8 cellular contexts compared by ENCODE assay signal in genomic region chr14:23299558-23299957, GRCh38. TPM values are rescaled to one million over a fixed set of nuclear protein-coding genes. Genes with fewer than 3 reads are reported as not detected.
DNase-seq lines count a peak whose midpoint lies in the region; ATAC-seq, FAIRE-seq and TF ChIP-seq lines count a peak whose summit lies in the region.

No MANE protein-coding gene starts in this region.

- no peaks in the 10 kb centered on the region for H3K27me3 ChIP-seq in GM12878 (replicated peaks in 1 of 2; ENCODE audit: control insufficient read depth in 2 of 2, insufficient read depth in 2 of 2, low read length in 1 of 2)
- no peaks in the 10 kb centered on the region for H3K27me3 ChIP-seq in mesenchymal stem cell (ENCODE audit: control insufficient read depth in 1 of 2, insufficient read depth in 1 of 2, low read length in 2 of 2)

- no peak for TF ChIP-seq EP300 in GM12878 (IDR thresholded peaks at IDR 0.05; ENCODE audit: borderline replicate concordance in 1 of 2, control insufficient read depth in 1 of 2, low read depth in 2 of 2, low read length in 2 of 2)

- H2BK5ac ChIP-seq in mesenchymal stem cell (ENCODE audit: low read depth, low read length, poor library complexity, severe bottlenecking) = no peak overlapping the region

- H4K8ac ChIP-seq in mesenchymal stem cell (ENCODE audit: low read length) = no peak overlapping the region

- no peak overlapping the region for H3K4ac ChIP-seq in mesenchymal stem cell (ENCODE audit: low read depth in 1 of 2, low read length in 2 of 2)

- DNase-seq in DMS53 (lab: John Stamatoyannopoulos, UW) = peak; percentile 54
- no peak for DNase-seq in DMS53 treated with DMSO at 0.1 percent for 48 hours (lab: John Stamatoyannopoulos, UW; ENCODE audit: unreplicated experiment)
- peak; percentile 58 for DNase-seq in M059J (ENCODE audit: low read depth)
- no peak for DNase-seq in GM12878 (ENCODE audit: low read depth, low spot score)
- peak; percentile 80 for DNase-seq in mesenchymal stem cell
- no peak for DNase-seq in activated gamma-delta T cell treated with Interleukin-2 at 50 U/mL for 16 hours
- no peak for DNase-seq in sciatic nerve (ENCODE audit: low spot score)

- TF ChIP-seq CTCF in GM12878 (IDR thresholded peaks at IDR 0.05 in 2 of 3, conservative IDR thresholded peaks at IDR 0.05 in 1 of 3; ENCODE audit: control insufficient read depth in 2 of 3, extremely low read depth in 1 of 3, insufficient read depth in 1 of 3, low read depth in 3 of 3, low read length in 3 of 3) = peak in 2 of 3 experiments; percentile 30 to 47; a peak in 3 of 6 replicates

- in situ Hi-C loops in GM12878 (cut with MboI) = no loop called here

- BruUV-seq in GM12878 (replicated peaks; lab: Mats Ljungman, UMichigan) = no TSS peak

- POLR2A ChIA-PET in GM12878 (lab: Charles Lee) = interaction anchor here (0.6 to 5.7 kb wide), 2 partner anchors 22 to 198 kb away, joined by 3 to 98 read pairs; partner anchors contain the start of gene PABPN1

- H3K4me3 ChIP-seq in GM12878 (no peak overlapping the region), mesenchymal stem cell (ENCODE audit: insufficient read depth in 1 of 2, low read depth in 1 of 2, low read length in 2 of 2) (peak overlapping the region in 1 of 2 experiments; percentile 100)

- H2BK120ac ChIP-seq in mesenchymal stem cell (ENCODE audit: low read depth, low read length) = no peak overlapping the region

- H3K79me1 ChIP-seq in mesenchymal stem cell (replicated peaks; ENCODE audit: low read length, poor library complexity, severe bottlenecking) = peaks cover 9% of the 10 kb centered on the region

- ATAC-seq in GM12878 (no peak), GM18858 (IDR thresholded peaks at IDR 0.05; ENCODE audit: unreplicated experiment) (no peak), sciatic nerve (no peak)

- H3K14ac ChIP-seq in mesenchymal stem cell (ENCODE audit: low read length in 2 of 2) = no peak overlapping the region

- no peaks in the 10 kb centered on the region for H4K20me1 ChIP-seq in GM12878 (ENCODE audit: control insufficient read depth, insufficient read depth)

- H2BK15ac ChIP-seq in mesenchymal stem cell (ENCODE audit: low read depth, poor library complexity, severe bottlenecking) = no peak overlapping the region

- H3K9me3 ChIP-seq in GM12878 (replicated peaks; ENCODE audit: control insufficient read depth, insufficient read depth, low read length) (no peaks in the 10 kb centered on the region), mesenchymal stem cell (ENCODE audit: control insufficient read depth, low read length) (no peaks in the 10 kb centered on the region)

- intact Hi-C loops in GM12878 (cut with micrococcal nuclease; ENCODE audit: unreplicated experiment) = no loop called here
- intact Hi-C loops in sciatic nerve (cut with DNase I) = no loop called here

- peak; percentile 59 for FAIRE-seq in GM12878 (lab: Jason Lieb, UNC)

- no peak overlapping the region for H4K91ac ChIP-seq in mesenchymal stem cell (ENCODE audit: low read length)

- TF ChIP-seq POLR2A in GM12878 (IDR thresholded peaks at IDR 0.05; ENCODE audit: low read depth, low read length) = no peak

- peak; percentile 53 for TF ChIP-seq RAD21 in GM12878 (IDR thresholded peaks at IDR 0.05; ENCODE audit: insufficient read depth, low read depth, low read length)

- no peak overlapping the region for H3K27ac ChIP-seq in GM12878 (ENCODE audit: control insufficient read depth, insufficient read depth)
- H3K27ac ChIP-seq in mesenchymal stem cell (ENCODE audit: low read length, poor library complexity, severe bottlenecking) = no peak overlapping the region

- H2AFZ ChIP-seq in GM12878 (ENCODE audit: control insufficient read depth, low read depth, low read length) (no peak overlapping the region), mesenchymal stem cell (ENCODE audit: low read depth, low read length) (no peak overlapping the region)

- peaks cover 7% of the 10 kb centered on the region for H3K79me2 ChIP-seq in GM12878 (ENCODE audit: control insufficient read depth, insufficient read depth, low read length)

- CTCF ChIA-PET in GM12878 (lab: Yijun Ruan, JAX) = interaction anchor here (0.6 to 5.8 kb wide), 10 partner anchors 16 to 260 kb away, joined by 3 to 77 read pairs (median 6); partner anchors contain the start of gene PABPN1

- H3K4me1 ChIP-seq in GM12878 (ENCODE audit: control insufficient read depth, insufficient read depth, low read length) (peaks cover 8% of the 10 kb centered on the region), mesenchymal stem cell (ENCODE audit: control insufficient read depth, insufficient read depth, low read depth, low read length) (peaks cover 13% of the 10 kb centered on the region)

- H3K9ac ChIP-seq in GM12878 (ENCODE audit: control insufficient read depth, insufficient read depth, low read length) = no peak overlapping the region
- H3K9ac ChIP-seq in mesenchymal stem cell (ENCODE audit: low read length) = peak overlapping the region; percentile 98

- no peak overlapping the region for H2BK12ac ChIP-seq in mesenchymal stem cell (ENCODE audit: low read length in 2 of 2)

- SMC1A ChIA-PET in GM12878 (lab: Charles Lee; ENCODE audit: uncharacterized antibody, unreplicated experiment) = interaction anchor here (0.7 to 7.1 kb wide), 4 partner anchors 13 to 268 kb away, joined by 3 to 34 read pairs (median 6); partner anchors contain the start of genes AP1G2 and HOMEZ

- no peak overlapping the region for H2AK5ac ChIP-seq in mesenchymal stem cell (ENCODE audit: low read length, severe bottlenecking)

- RAD21 ChIA-PET in GM12878 (lab: Charles Lee; ENCODE audit: unreplicated experiment) = interaction anchor here (0.6 to 4.0 kb wide), 5 partner anchors 14 to 256 kb away, joined by 3 to 21 read pairs (median 4); partner anchors contain the start of genes HOMEZ and PABPN1

- H3K18ac ChIP-seq in mesenchymal stem cell (ENCODE audit: low read depth in 1 of 2, low read length in 2 of 2) = no peak overlapping the region

- H3K23ac ChIP-seq in mesenchymal stem cell (ENCODE audit: low read length in 2 of 2) = no peak overlapping the region

- H3K36me3 ChIP-seq in GM12878 (ENCODE audit: control insufficient read depth in 2 of 2, insufficient read depth in 2 of 2, low read length in 1 of 2) (no peaks in the 10 kb centered on the region), mesenchymal stem cell (ENCODE audit: control insufficient read depth in 1 of 2, insufficient read depth in 2 of 2, low read depth in 1 of 2, low read length in 2 of 2) (peaks cover 6 to 8% of the 10 kb centered on the region in 2 experiments)

- H3K4me2 ChIP-seq in GM12878 (ENCODE audit: control insufficient read depth, insufficient read depth) = no peak overlapping the region; the same call in 1 of the 2 replicates
- H3K4me2 ChIP-seq in mesenchymal stem cell (ENCODE audit: low read length, poor library complexity, severe bottlenecking) = no peak overlapping the region

RNA-seq across cellular contexts. Expression of gene PPP1R3E, which starts 3.1 kb away (rescaled TPM):
- total RNA-seq in M059J (2014; rRNA removed; shearing (Covaris generic)) = 3.0 and 5.0 TPM in 2 replicates
- 79.3 and 88.0 TPM in 2 replicates for total RNA-seq in GM12878 (2013; cell fraction: nucleolus; rRNA removed)
- 6.3 and 6.6 TPM in 2 replicates for total RNA-seq in GM12878 (2014; rRNA removed)
- 7.6 and 9.7 TPM in 2 replicates for total RNA-seq in GM12878 (2014; rRNA removed; fragmentation: Illumina TruSeq; extraction: Trizol)
- 8.6 and 11.7 TPM in 2 replicates for total RNA-seq in GM12878 (2021)
- 11.1 TPM for polyA plus RNA-seq in GM12878 (2011; ENCODE audit: low read depth)
- 26.4 and 32.7 TPM in 2 replicates for polyA plus RNA-seq in GM12878 (2011; rRNA removed)
- 20.7 and 26.7 TPM in 2 replicates for polyA plus RNA-seq in GM12878 (2011; cell fraction: cytosol; rRNA removed)
- 72.6 and 113 TPM in 2 replicates for polyA plus RNA-seq in GM12878 (2011; cell fraction: nucleus; rRNA removed)
- 10.9 and 17.0 TPM in 2 replicates for polyA plus RNA-seq in GM12878 (2012)
- 13.7 and 18.7 TPM in 2 replicates for polyA plus RNA-seq in GM12878 (2014; fragmentation: Illumina TruSeq; extraction: Trizol)
- 1 to 10 TPM; 4.7 to 4.8 TPM for polyA plus RNA-seq in GM12878 (2014; fragmentation: Nextera tagmentation; extraction: Ambion mirVana)
- 9.3 and 13.7 TPM in 2 replicates for polyA plus RNA-seq in GM12878 (2014; rRNA removed)
- polyA plus RNA-seq in GM12878 (2016; fragmentation: Nextera tagmentation; extraction: Ambion mirVana) = 1 to 10 TPM; 4.6 to 6.1 TPM
- 19.9 and 26.3 TPM in 2 replicates for polyA minus RNA-seq in GM12878 (2011; rRNA and poly(A)+ RNA removed)
- polyA minus RNA-seq in GM12878 (2011; cell fraction: cytosol; rRNA and poly(A)+ RNA removed) = 4.0 and 5.3 TPM in 2 replicates
- polyA minus RNA-seq in GM12878 (2011; cell fraction: nucleus; rRNA and poly(A)+ RNA removed) = 25.1 and 34.8 TPM in 2 replicates
- polyA plus RNA-seq in mesenchymal stem cell (2013, experiment 1 of 2) = 3.5 TPM
- polyA plus RNA-seq in mesenchymal stem cell (2013, experiment 2 of 2) = 3.8 TPM
- 24.0 TPM for total RNA-seq in sciatic nerve

RNA-seq across cellular contexts. Expression of gene BCL2L2, which starts 7.1 kb away (rescaled TPM):
- total RNA-seq in M059J (2014; rRNA removed; shearing (Covaris generic)) = 9.5 and 17.1 TPM in 2 replicates
- 24.1 and 28.4 TPM in 2 replicates for total RNA-seq in GM12878 (2013; cell fraction: nucleolus; rRNA removed)
- total RNA-seq in GM12878 (2014; rRNA removed) (5.8 and 6.3 TPM in 2 replicates), GM12878 (2014; rRNA removed; fragmentation: Illumina TruSeq; extraction: Trizol) (7.9 and 8.3 TPM in 2 replicates), GM12878 (2021) (9.7 and 12.5 TPM in 2 replicates), sciatic nerve (56.5 TPM)
- 8.3 TPM for polyA plus RNA-seq in GM12878 (2011; ENCODE audit: low read depth)
- polyA plus RNA-seq in GM12878 (2011; rRNA removed) (14.7 and 15.4 TPM in 2 replicates), GM12878 (2014; fragmentation: Illumina TruSeq; extraction: Trizol) (9.6 and 10.1 TPM in 2 replicates), GM12878 (2014; fragmentation: Nextera tagmentation; extraction: Ambion mirVana) (1 to 10 TPM; 1.4 to 3.1 TPM), GM12878 (2014; rRNA removed) (13.3 and 14.0 TPM in 2 replicates), GM12878 (2016; fragmentation: Nextera tagmentation; extraction: Ambion mirVana) (1 to 10 TPM; 1.5 to 2.2 TPM)
- polyA plus RNA-seq in GM12878 (2011; cell fraction: cytosol; rRNA removed) = 12.1 and 14.0 TPM in 2 replicates
- polyA plus RNA-seq in GM12878 (2011; cell fraction: nucleus; rRNA removed) = 21.4 and 22.2 TPM in 2 replicates
- polyA plus RNA-seq in GM12878 (2012) = 12.0 and 12.8 TPM in 2 replicates
- 10.7 and 14.0 TPM in 2 replicates for polyA minus RNA-seq in GM12878 (2011; rRNA and poly(A)+ RNA removed)
- polyA minus RNA-seq in GM12878 (2011; cell fraction: cytosol; rRNA and poly(A)+ RNA removed) = 2.9 and 4.1 TPM in 2 replicates
- polyA minus RNA-seq in GM12878 (2011; cell fraction: nucleus; rRNA and poly(A)+ RNA removed) = 10.4 and 16.9 TPM in 2 replicates
- 18.6 TPM for polyA plus RNA-seq in mesenchymal stem cell (2013, experiment 1 of 2)
- polyA plus RNA-seq in mesenchymal stem cell (2013, experiment 2 of 2) = 18.9 TPM

RNA-seq across cellular contexts. Expression of gene HOMEZ, which starts 13.6 kb away (rescaled TPM):
- 9.1 and 11.9 TPM in 2 replicates for total RNA-seq in M059J (2014; rRNA removed; shearing (Covaris generic))
- total RNA-seq in GM12878 (2013; cell fraction: nucleolus; rRNA removed) = 13.1 and 14.2 TPM in 2 replicates
- total RNA-seq in GM12878 (2014; rRNA removed) (14.3 and 14.7 TPM in 2 replicates), GM12878 (2014; rRNA removed; fragmentation: Illumina TruSeq; extraction: Trizol) (12.7 and 13.0 TPM in 2 replicates), GM12878 (2021) (15.2 and 15.3 TPM in 2 replicates), sciatic nerve (8.3 TPM)
- 1.9 TPM for polyA plus RNA-seq in GM12878 (2011; ENCODE audit: low read depth)
- polyA plus RNA-seq in GM12878 (2011; rRNA removed) (9.6 and 11.0 TPM in 2 replicates), GM12878 (2014; fragmentation: Illumina TruSeq; extraction: Trizol) (17.8 and 19.3 TPM in 2 replicates), GM12878 (2014; fragmentation: Nextera tagmentation; extraction: Ambion mirVana) (1 to 10 TPM; 2.6 to 3.6 TPM), GM12878 (2014; rRNA removed) (11.2 and 12.9 TPM in 2 replicates), GM12878 (2016; fragmentation: Nextera tagmentation; extraction: Ambion mirVana) (10 to 100 TPM; 13.3 to 16.2 TPM)
- polyA plus RNA-seq in GM12878 (2011; cell fraction: cytosol; rRNA removed) = 11.3 and 14.2 TPM in 2 replicates
- polyA plus RNA-seq in GM12878 (2011; cell fraction: nucleus; rRNA removed) = 5.9 and 7.2 TPM in 2 replicates
- polyA plus RNA-seq in GM12878 (2012) = 5.7 and 10.2 TPM in 2 replicates
- 18.8 and 19.3 TPM in 2 replicates for polyA minus RNA-seq in GM12878 (2011; rRNA and poly(A)+ RNA removed)
- polyA minus RNA-seq in GM12878 (2011; cell fraction: cytosol; rRNA and poly(A)+ RNA removed) = 3.2 and 5.4 TPM in 2 replicates
- polyA minus RNA-seq in GM12878 (2011; cell fraction: nucleus; rRNA and poly(A)+ RNA removed) = 6.5 and 8.0 TPM in 2 replicates
- 17.4 TPM for polyA plus RNA-seq in mesenchymal stem cell (2013, experiment 1 of 2)
- polyA plus RNA-seq in mesenchymal stem cell (2013, experiment 2 of 2) = 17.7 TPM

RNA-seq across cellular contexts. Expression of gene PABPN1, which starts 21.7 kb away (rescaled TPM):
- total RNA-seq in M059J (2014; rRNA removed; shearing (Covaris generic)) = 80.8 and 89.2 TPM in 2 replicates
- 79.0 and 80.6 TPM in 2 replicates for total RNA-seq in GM12878 (2013; cell fraction: nucleolus; rRNA removed)
- total RNA-seq in GM12878 (2014; rRNA removed) (83.4 and 90.6 TPM in 2 replicates), GM12878 (2014; rRNA removed; fragmentation: Illumina TruSeq; extraction: Trizol) (106 TPM in 2 replicates), GM12878 (2021) (189 and 206 TPM in 2 replicates), sciatic nerve (135 TPM)
- 67.7 TPM for polyA plus RNA-seq in GM12878 (2011; ENCODE audit: low read depth)
- polyA plus RNA-seq in GM12878 (2011; rRNA removed) (222 and 248 TPM in 2 replicates), GM12878 (2014; fragmentation: Illumina TruSeq; extraction: Trizol) (206 and 231 TPM in 2 replicates), GM12878 (2014; fragmentation: Nextera tagmentation; extraction: Ambion mirVana) (10 to 100 TPM; 31.3 to 35.6 TPM), GM12878 (2014; rRNA removed) (149 and 158 TPM in 2 replicates), GM12878 (2016; fragmentation: Nextera tagmentation; extraction: Ambion mirVana) (10 to 100 TPM; 76.8 to 99.4 TPM)
- 198 and 220 TPM in 2 replicates for polyA plus RNA-seq in GM12878 (2011; cell fraction: cytosol; rRNA removed)
- 548 and 640 TPM in 2 replicates for polyA plus RNA-seq in GM12878 (2011; cell fraction: nucleus; rRNA removed)
- 119 and 126 TPM in 2 replicates for polyA plus RNA-seq in GM12878 (2012)
- 90.9 and 114 TPM in 2 replicates for polyA minus RNA-seq in GM12878 (2011; rRNA and poly(A)+ RNA removed)
- polyA minus RNA-seq in GM12878 (2011; cell fraction: cytosol; rRNA and poly(A)+ RNA removed) = 21.9 and 31.3 TPM in 2 replicates
- polyA minus RNA-seq in GM12878 (2011; cell fraction: nucleus; rRNA and poly(A)+ RNA removed) = 40.1 and 63.0 TPM in 2 replicates
- polyA plus RNA-seq in mesenchymal stem cell (2013, experiment 1 of 2) = 111 TPM
- 101 TPM for polyA plus RNA-seq in mesenchymal stem cell (2013, experiment 2 of 2)

RNA-seq across cellular contexts. Expression of gene SLC22A17, which starts 53.1 kb away (rescaled TPM):
- 4.6 and 8.6 TPM in 2 replicates for total RNA-seq in M059J (2014; rRNA removed; shearing (Covaris generic))
- total RNA-seq in GM12878 (2013; cell fraction: nucleolus; rRNA removed) = not detected in 2 replicates
- total RNA-seq in GM12878 (2014; rRNA removed) (not detected in 2 replicates), GM12878 (2014; rRNA removed; fragmentation: Illumina TruSeq; extraction: Trizol) (not detected in 2 replicates), GM12878 (2021) (0.11 TPM in 1 of 2 replicates, not detected in the other), sciatic nerve (67.3 TPM)
- polyA plus RNA-seq in GM12878 (2011; ENCODE audit: low read depth) = not detected
- polyA plus RNA-seq in GM12878 (2011; rRNA removed) (not detected in 2 replicates), GM12878 (2014; fragmentation: Illumina TruSeq; extraction: Trizol) (not detected in 2 replicates), GM12878 (2014; fragmentation: Nextera tagmentation; extraction: Ambion mirVana) (not detected), GM12878 (2014; rRNA removed) (not detected in 2 replicates), GM12878 (2016; fragmentation: Nextera tagmentation; extraction: Ambion mirVana) (not detected)
- polyA plus RNA-seq in GM12878 (2011; cell fraction: cytosol; rRNA removed) = not detected in 2 replicates
- polyA plus RNA-seq in GM12878 (2011; cell fraction: nucleus; rRNA removed) = 0.10 TPM in 1 of 2 replicates, not detected in the other
- 0.06 TPM in 1 of 2 replicates, not detected in the other for polyA plus RNA-seq in GM12878 (2012)
- not detected in 2 replicates for polyA minus RNA-seq in GM12878 (2011; rRNA and poly(A)+ RNA removed)
- not detected in 2 replicates for polyA minus RNA-seq in GM12878 (2011; cell fraction: cytosol; rRNA and poly(A)+ RNA removed)
- polyA minus RNA-seq in GM12878 (2011; cell fraction: nucleus; rRNA and poly(A)+ RNA removed) = not detected in 2 replicates
- polyA plus RNA-seq in mesenchymal stem cell (2013, experiment 1 of 2) = 36.3 TPM
- polyA plus RNA-seq in mesenchymal stem cell (2013, experiment 2 of 2) = 34.3 TPM

Comparison
In these comparisons a context has a peak if more than half of its experiments do, and no peak if none do; other contexts are left out.
1. DNase-seq: peak in DMS53 (single experiment), M059J (single experiment) and mesenchymal stem cell (single experiment); none in DMS53 treated with DMSO at 0.1 percent for 48 hours (single experiment), GM12878 (single experiment), activated gamma-delta T cell treated with Interleukin-2 at 50 U/mL for 16 hours (single experiment) and sciatic nerve (single experiment).